ENCODE assay signal across 1 cellular context in genomic region chr3:20924646-20925395, GRCh38.
TF ChIP-seq lines count a peak whose summit lies in the region.

No MANE protein-coding gene starts in this region.

TF ChIP-seq in GM23338, 12 proteins besides CTCF, POLR2A, EP300 and RAD21 (continued from another document):
- TF ChIP-seq ZNF462 (CRISPR knock-in tag; IDR thresholded peaks at IDR 0.05) (no peak), ZNF114 (CRISPR knock-in tag; IDR thresholded peaks at IDR 0.05) (no peak), POLR2AphosphoS5 (IDR thresholded peaks at IDR 0.05; ENCODE audit: low read depth) (no peak), STAT1 (IDR thresholded peaks at IDR 0.05; ENCODE audit: unreplicated experiment) (no peak), ZNF331 (CRISPR knock-in tag; IDR thresholded peaks at IDR 0.05; ENCODE audit: low read depth) (no peak), CREB1 (CRISPR knock-in tag; IDR thresholded peaks at IDR 0.05; ENCODE audit: low read depth) (no peak), EZH2 (IDR thresholded peaks at IDR 0.05; ENCODE audit: low read depth, unreplicated experiment) (no peak), NANOG (IDR thresholded peaks at IDR 0.05; ENCODE audit: borderline replicate concordance) (no peak), JUNB (IDR thresholded peaks at IDR 0.05; ENCODE audit: unreplicated experiment) (no peak)
